ENCODE assay signal across 9 cellular contexts in the genomic region with DNA sequence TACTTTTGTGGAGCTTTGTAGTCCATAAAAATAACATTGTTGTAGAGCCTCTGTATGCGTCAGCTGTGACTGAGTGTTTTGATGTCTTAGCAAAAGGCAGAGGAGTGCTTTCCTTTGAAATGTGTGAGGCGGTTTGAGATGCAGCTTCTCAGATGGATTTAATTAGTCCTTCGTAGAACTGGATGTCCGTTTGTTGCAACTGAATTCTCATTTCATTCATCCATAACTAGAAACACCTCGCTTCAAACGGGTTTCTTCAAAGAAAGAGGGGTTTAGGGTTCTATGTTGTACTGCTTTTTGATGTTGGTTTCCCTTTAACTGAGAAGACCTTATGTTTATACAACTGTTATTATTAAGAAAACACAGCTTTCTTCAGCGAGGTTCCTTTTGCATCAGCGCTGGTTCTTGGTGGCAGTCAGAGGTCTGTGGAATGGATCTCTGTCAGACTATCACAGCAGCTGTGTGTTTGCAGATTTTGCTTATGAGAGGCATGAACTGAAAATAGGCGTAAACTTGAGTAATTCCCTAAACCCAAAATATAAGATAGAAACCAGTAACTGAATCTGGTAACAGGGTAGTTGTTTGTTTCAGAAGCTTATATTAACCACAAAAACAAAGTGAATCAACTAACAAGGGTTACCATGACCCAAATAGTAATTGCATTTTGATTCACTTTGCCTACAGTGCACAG.
DNase-seq lines count a peak whose midpoint lies in the region; ATAC-seq and TF ChIP-seq lines count a peak whose summit lies in the region.
"Had no signal": no experiment of that assay in that cellular context is flagged by ENCODE, and none has a peak within 500 bp of the region (broad histone marks: within the 10 kb centered on the region; RNA-seq: fewer than 3 reads in every experiment).

No MANE protein-coding gene starts in this region.

- peak; percentile 80 for ATAC-seq in HG02623 (IDR thresholded peaks at IDR 0.05; ENCODE audit: unreplicated experiment)
- ATAC-seq in RWPE2 (ENCODE audit: low read depth) = no peak

- peak; percentile 20 for DNase-seq in stimulated activated CD4-positive, alpha-beta T cell treated with anti-CD3 and anti-CD28 coated beads, Interleukin-4, amount 100 ng/mL, for 24 hours
- DNase-seq in stimulated activated CD4-positive, alpha-beta T cell treated with anti-CD3 and anti-CD28 coated beads, Interleukin-12 subunit alpha, Interleukin-12 subunit beta, amount 100 ng/mL, for 4 hours = no peak
- DNase-seq in RWPE2 (ENCODE audit: low spot score) (no peak), inferior parietal cortex (ENCODE audit: extremely low spot score) (peak; percentile 21), foreskin melanocyte (no peak)
- DNase-seq in activated CD8-positive, alpha-beta memory T cell treated with anti-CD3 and anti-CD28 coated beads, Interleukin-2, amount 50 U/mL, for 4 hours = no peak
- no peak for DNase-seq in effector memory CD4-positive, alpha-beta T cell

- H3K4me1 ChIP-seq in RWPE2 (ENCODE audit: insufficient read depth, poor library complexity, severe bottlenecking) = peaks cover 20% of the 10 kb centered on the region
- H3K4me1 ChIP-seq in effector memory CD4-positive, alpha-beta T cell (ENCODE audit: control insufficient read depth, insufficient read depth, low read length, poor library complexity, severe bottlenecking) = peaks cover 2% of the 10 kb centered on the region

- H3K9me3 ChIP-seq in RWPE2 (ENCODE audit: severe bottlenecking) = no peaks in the 10 kb centered on the region
- no peaks in the 10 kb centered on the region for H3K9me3 ChIP-seq in effector memory CD4-positive, alpha-beta T cell (ENCODE audit: control insufficient read depth, low read length)
- H3K9me3 ChIP-seq: thyroid gland had no signal

- peak overlapping the region; percentile 85 for H3K27ac ChIP-seq in RWPE2 (ENCODE audit: poor library complexity, severe bottlenecking)
- no peak overlapping the region for H3K27ac ChIP-seq in effector memory CD4-positive, alpha-beta T cell (ENCODE audit: insufficient read depth, low read length, poor library complexity, severe bottlenecking)

- H3K36me3 ChIP-seq in RWPE2 (ENCODE audit: low read depth) = no peaks in the 10 kb centered on the region; the same call in 1 of the 2 replicates
- H3K36me3 ChIP-seq in effector memory CD4-positive, alpha-beta T cell (ENCODE audit: control insufficient read depth, insufficient read depth, low read length) = no peaks in the 10 kb centered on the region
- H3K36me3 ChIP-seq: thyroid gland had no signal

- H3K27me3 ChIP-seq in RWPE2 (ENCODE audit: insufficient read depth, poor library complexity, severe bottlenecking) = no peaks in the 10 kb centered on the region
- no peaks in the 10 kb centered on the region for H3K27me3 ChIP-seq in effector memory CD4-positive, alpha-beta T cell (replicated peaks; ENCODE audit: control insufficient read depth, insufficient read depth, low read length, poor library complexity, severe bottlenecking)
- H3K27me3 ChIP-seq: thyroid gland had no signal

- no peak for TF ChIP-seq CTCF in RWPE2 (IDR thresholded peaks at IDR 0.05; ENCODE audit: poor library complexity, severe bottlenecking)

- no peak overlapping the region for H3K4me3 ChIP-seq in RWPE2 (ENCODE audit: severe bottlenecking)
- H3K4me3 ChIP-seq in effector memory CD4-positive, alpha-beta T cell (ENCODE audit: insufficient read depth, low read depth, low read length, poor library complexity, severe bottlenecking) = no peak overlapping the region
- H3K4me3 ChIP-seq: thyroid gland had no signal

Comparison
In these comparisons a context has a peak if more than half of its experiments do, and no peak if none do; other contexts are left out.
1. DNase-seq: peak in stimulated activated CD4-positive, alpha-beta T cell treated with anti-CD3 and anti-CD28 coated beads, Interleukin-4, amount 100 ng/mL, for 24 hours (single experiment) and inferior parietal cortex (single experiment); none in stimulated activated CD4-positive, alpha-beta T cell treated with anti-CD3 and anti-CD28 coated beads, Interleukin-12 subunit alpha, Interleukin-12 subunit beta, amount 100 ng/mL, for 4 hours (single experiment), RWPE2 (single experiment), activated CD8-positive, alpha-beta memory T cell treated with anti-CD3 and anti-CD28 coated beads, Interleukin-2, amount 50 U/mL, for 4 hours (single experiment), foreskin melanocyte (single experiment) and effector memory CD4-positive, alpha-beta T cell (0 of 3).